Comparison of ENCODE assay signal across 8 cellular contexts in genomic region chr5:57175586-57175985, GRCh38. TPM values are rescaled to one million over a fixed set of nuclear protein-coding genes. Genes with fewer than 3 reads are reported as not detected.
DNase-seq lines count a peak whose midpoint lies in the region; ATAC-seq and TF ChIP-seq lines count a peak whose summit lies in the region.

No MANE protein-coding gene starts in this region.

- H3K4me3 ChIP-seq in AG04449 (ENCODE audit: low read depth, low read length), result peak overlapping the region; percentile 99
- H3K4me3 ChIP-seq in HAP-1, result peak overlapping the region; percentile 99
- peak overlapping the region; percentile 93 to 96 (median 94) for H3K4me3 ChIP-seq in esophagus squamous epithelium

- peaks cover 12% of the 10 kb centered on the region for H3K4me1 ChIP-seq in HAP-1
- H3K4me1 ChIP-seq in esophagus squamous epithelium, result peaks cover 12 to 70% (median 19%) of the 10 kb centered on the region in 3 donors

- in situ Hi-C loops in HAP-1 (cut with MboI; ENCODE audit: low sequenced_read_pairs), result no loop called here

- DNase-seq in AG04449 (ENCODE audit: low read depth, low spot score) (no peak), HAP-1 (ENCODE audit: low spot score in 2 of 2) (peak; percentile 30 to 35), esophagus squamous epithelium (lab: John Stamatoyannopoulos, UW) (no peak), pons (ENCODE audit: low spot score) (peak; percentile 52)
- peak; percentile 32 for DNase-seq in activated CD4-positive, alpha-beta T cell treated with anti-CD3 and anti-CD28 coated beads, Interleukin-2, amount 50 U/mL, for 1 hour

- peaks cover 29% of the 10 kb centered on the region for H3K36me3 ChIP-seq in HAP-1 (replicated peaks)
- no peaks in the 10 kb centered on the region for H3K36me3 ChIP-seq in esophagus squamous epithelium

- no peak for ATAC-seq in GM19324 (IDR thresholded peaks at IDR 0.05; ENCODE audit: low FRiP score, unreplicated experiment)
- no peak for ATAC-seq in HG03571 (IDR thresholded peaks at IDR 0.05; ENCODE audit: unreplicated experiment)
- ATAC-seq in HG02870 (IDR thresholded peaks at IDR 0.05; ENCODE audit: unreplicated experiment), result no peak

- TF ChIP-seq CTCF in AG04449 (IDR thresholded peaks at IDR 0.05; ENCODE audit: insufficient read depth, low read length, missing control alignments), result no peak
- TF ChIP-seq CTCF in esophagus squamous epithelium (IDR thresholded peaks at IDR 0.05), result no peak

- no peak for TF ChIP-seq POLR2A in esophagus squamous epithelium (IDR thresholded peaks at IDR 0.05)

- CTCF ChIA-PET in AG04449 (lab: Yijun Ruan, JAX), result interaction anchor here (0.7 to 1.6 kb wide), 3 partner anchors 14 to 275 kb away, joined by 3 to 4 read pairs (median 3); no protein-coding TSS in a partner anchor

- intact Hi-C loops in esophagus squamous epithelium (cut with DNase I), result no loop called here

- no peaks in the 10 kb centered on the region for H3K27me3 ChIP-seq in HAP-1 (ENCODE audit: low read depth)
- no peaks in the 10 kb centered on the region for H3K27me3 ChIP-seq in esophagus squamous epithelium

- H3K27ac ChIP-seq in esophagus squamous epithelium, result peak overlapping the region; percentile 73 to 100 (median 100)

- POLR2A ChIA-PET in AG04449 (lab: Yijun Ruan, JAX), result no interaction called here

- WGBS in esophagus squamous epithelium, 2 donors, result 1% methylated on average over 5 of the region's 5 CpGs

- H3K9me3 ChIP-seq in HAP-1, result no peaks in the 10 kb centered on the region
- no peaks in the 10 kb centered on the region for H3K9me3 ChIP-seq in esophagus squamous epithelium

RNA-seq across cellular contexts. Expression of gene GPBP1, which starts 1.7 kb away (rescaled TPM):
- total RNA-seq in esophagus squamous epithelium, result 10 to 100 TPM; 27.4 to 64.3 (median 43.2) TPM

Comparison
In these comparisons a context has a peak if more than half of its experiments do, and no peak if none do; other contexts are left out.
1. DNase-seq: peak in HAP-1 (2 of 2), activated CD4-positive, alpha-beta T cell treated with anti-CD3 and anti-CD28 coated beads, Interleukin-2, amount 50 U/mL, for 1 hour (single experiment) and pons (single experiment); none in AG04449 (single experiment) and esophagus squamous epithelium (single experiment).
2. Peak in every context shown above with its lines, with median percentiles within 50 percentile points of each other: H3K4me3 ChIP-seq.